ENCODE assay signal across 1 cellular context in the genomic region with DNA sequence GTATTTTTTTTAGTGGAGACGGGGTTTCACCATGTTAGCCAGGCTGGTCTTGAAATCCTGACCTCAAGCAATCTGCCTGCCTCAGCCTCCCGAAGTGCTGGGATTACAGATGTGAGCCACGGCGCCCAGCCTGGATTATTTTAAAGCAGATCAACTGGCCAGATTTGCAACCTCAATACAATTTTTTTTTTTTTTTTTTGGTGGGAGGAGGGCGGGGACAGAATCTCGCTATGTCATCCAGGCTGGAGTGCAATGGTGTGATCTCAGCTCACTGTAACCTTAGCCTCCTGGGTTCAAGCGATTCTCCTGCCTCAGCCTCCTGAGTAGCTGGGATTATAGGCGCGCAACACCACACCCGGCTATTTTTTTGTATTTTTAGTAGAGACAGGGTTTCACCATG. TPM values are rescaled to one million over a fixed set of nuclear protein-coding genes. Genes with fewer than 3 reads are reported as not detected.
"Had no signal": no experiment of that assay in that cellular context is flagged by ENCODE, and none has a peak within 500 bp of the region (broad histone marks: within the 10 kb centered on the region; RNA-seq: fewer than 3 reads in every experiment).

No MANE protein-coding gene starts in this region.

RNA-seq across cellular contexts. Expression of a gene that starts 54.5 kb away (rescaled TPM):
- total RNA-seq: OCI-LY7 had no signal
